ENCODE assay signal across 26 cellular contexts in the genomic region with DNA sequence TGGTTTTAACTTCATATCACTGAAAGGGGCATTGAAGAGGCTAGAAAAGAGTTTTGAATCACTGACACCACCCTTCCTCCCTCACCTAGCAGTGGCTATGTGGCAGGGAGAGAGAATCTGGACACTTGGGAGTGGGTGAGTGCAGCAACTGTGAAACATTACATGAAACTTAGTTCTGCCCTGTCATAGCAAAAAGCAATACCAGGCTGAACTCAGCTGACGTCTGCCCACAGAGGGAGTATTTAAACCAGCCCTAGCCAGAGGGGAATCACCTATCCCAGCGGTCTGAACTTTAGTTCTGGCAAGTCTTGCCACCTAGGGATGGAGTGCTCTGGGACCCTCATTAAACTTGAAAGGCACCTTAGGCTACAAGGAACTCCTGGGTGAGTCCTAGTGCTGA.
"Had no signal": no experiment of that assay in that cellular context is flagged by ENCODE, and none has a peak within 500 bp of the region (broad histone marks: within the 10 kb centered on the region; RNA-seq: fewer than 3 reads in every experiment).

No MANE protein-coding gene starts in this region.

- H3K9me3 ChIP-seq: MG63, Peyer's patch, SJCRH30 had no signal

- H3K36me3 ChIP-seq: MG63, Peyer's patch, SJCRH30 had no signal

- H3K4me1 ChIP-seq: Peyer's patch, SJCRH30 had no signal

- ATAC-seq: HepG2, Right ventricle myocardium inferior, SK-N-SH treated with all-trans-retinoic acid at 6 μM for 48 hours had no signal

- H3K4me2 ChIP-seq: PC-9 had no signal

- H3K27me3 ChIP-seq: MG63, Peyer's patch, SJCRH30 had no signal

- DNase-seq: IMR-90; Karpas-422; KG1; MG63; NCI-H1092 treated with DMSO at 0.1 percent for 48 hours; NCI-H1436; NCI-H187; NCI-H2029; NCI-H2081 treated with DMSO at 0.1 percent for 48 hours; NCI-H2171; NCI-H226; NCI-H446; NCI-H510A; NCI-H524 treated with DMSO at 0.1 percent for 48 hours; NCI-H69; NCI-H774; NK-92 treated with Interleukin-12 subunit alpha and Interleukin-12 subunit beta, amount 100 ng/mL, for 24 hours; OCI-M1; PC-9; Peyer's patch; SHP77 treated with DMSO at 0.1 percent for 48 hours; SJCRH30; T-helper 1 cell had no signal

- H2AFZ ChIP-seq: PC-9 had no signal

- H3K4me3 ChIP-seq: MG63, PC-9, Peyer's patch, SJCRH30 had no signal

- H3K27ac ChIP-seq: PC-9, Peyer's patch, SJCRH30 had no signal
